8 cellular contexts compared by ENCODE assay signal in the genomic region with DNA sequence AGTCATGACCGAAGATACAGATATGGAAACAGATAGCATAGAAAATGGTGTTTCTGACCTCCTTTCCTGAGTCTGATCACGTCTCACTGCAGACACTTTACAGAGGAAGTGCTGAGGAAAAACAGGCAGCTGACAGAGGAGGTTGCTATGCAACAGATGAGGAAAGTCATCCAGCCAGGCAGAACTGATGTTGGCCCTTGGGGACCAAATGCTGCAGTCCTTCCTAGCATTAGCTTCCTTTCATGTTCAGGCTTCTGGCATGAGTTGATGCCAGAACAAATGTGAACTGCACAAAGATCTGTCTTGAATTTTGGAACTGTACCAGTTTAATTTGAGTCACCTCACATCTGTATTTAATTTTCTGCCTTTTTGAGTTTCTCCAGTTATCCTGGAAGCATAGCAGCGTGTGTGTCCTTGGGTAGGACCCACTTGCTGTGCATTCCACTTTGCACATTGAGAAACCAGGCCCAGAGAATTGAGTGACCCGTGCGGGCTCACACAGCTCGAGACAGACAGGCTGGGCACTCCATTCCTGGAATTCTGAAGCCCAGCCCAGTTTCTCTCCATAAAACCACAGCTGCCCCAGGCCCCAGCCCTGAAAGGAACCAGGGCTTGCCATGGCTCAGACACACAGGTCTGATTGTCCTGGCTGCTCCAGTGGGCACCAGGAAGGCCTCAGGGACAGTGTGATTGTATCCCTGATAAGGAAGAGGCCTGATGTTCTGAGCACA. TPM values are rescaled to one million over a fixed set of nuclear protein-coding genes. Genes with fewer than 3 reads are reported as not detected.
DNase-seq lines count a peak whose midpoint lies in the region; ATAC-seq and TF ChIP-seq lines count a peak whose summit lies in the region.

No MANE protein-coding gene starts in this region.

- peak overlapping the region in 7 of 8 donors; percentile 15 to 92 (median 41) for H3K4me3 Mint-ChIP-seq in CD4-positive, alpha-beta memory T cell
- H3K4me3 Mint-ChIP-seq in activated CD8-positive, alpha-beta T cell treated with anti-CD3 and anti-CD28 coated beads, Interleukin-2, amount 10 ng/mL, durations not matched to agents 7 days and 5 days: no peak overlapping the region

- no peak overlapping the region for H2AFZ ChIP-seq in hepatocyte

- in situ Hi-C loops in G401 (cut with HindIII; ENCODE audit: low sequenced_read_pairs): no loop called here

- no peak for TF ChIP-seq POLR2A in GM18505 (IDR thresholded peaks at IDR 0.05; ENCODE audit: borderline replicate concordance, extremely low read depth, insufficient read depth, insufficient read length)

- H3K27me3 Mint-ChIP-seq in CD4-positive, alpha-beta memory T cell: no peaks in the 10 kb centered on the region
- no peaks in the 10 kb centered on the region for H3K27me3 Mint-ChIP-seq in activated CD8-positive, alpha-beta T cell treated with anti-CD3 and anti-CD28 coated beads, Interleukin-2, amount 10 ng/mL, durations not matched to agents 7 days and 5 days (ENCODE audit: low read depth)

- no peaks in the 10 kb centered on the region for H3K9me3 ChIP-seq in CD4-positive, alpha-beta memory T cell (ENCODE audit: control insufficient read depth in 1 of 2, low read length in 2 of 2)
- H3K9me3 ChIP-seq in hepatocyte (ENCODE audit: low read depth) (no peaks in the 10 kb centered on the region), thoracic aorta (no peaks in the 10 kb centered on the region)

- no peak overlapping the region for H3K4me3 ChIP-seq in CD4-positive, alpha-beta memory T cell (ENCODE audit: low read length in 2 of 2)
- H3K4me3 ChIP-seq in hepatocyte: no peak overlapping the region
- H3K4me3 ChIP-seq in thoracic aorta: no peak overlapping the region

- DNase-seq in CD4-positive, alpha-beta memory T cell: peak in 1 of 5 donors; percentile 11
- peak; percentile 20 for DNase-seq in activated CD8-positive, alpha-beta T cell treated with anti-CD3 and anti-CD28 coated beads, Interleukin-2, amount 10 ng/mL, durations not matched to agents 7 days and 5 days
- DNase-seq in hepatocyte (ENCODE audit: low spot score): peak; percentile 33
- DNase-seq in thoracic aorta (ENCODE audit: low spot score): no peak
- no peak for DNase-seq in G401 (ENCODE audit: low spot score)
- DNase-seq in NCI-H524 treated with DMSO at 0.1 percent for 48 hours (lab: John Stamatoyannopoulos, UW): no peak

- ATAC-seq in HG03378 (IDR thresholded peaks at IDR 0.05; ENCODE audit: unreplicated experiment) (peak; percentile 44), thoracic aorta (ENCODE audit: insufficient number of reproducible peaks, low FRiP score, low read depth) (no peak), GM18505 (IDR thresholded peaks at IDR 0.05; ENCODE audit: unreplicated experiment) (no peak)
- no peak for ATAC-seq in activated CD8-positive, alpha-beta T cell treated with anti-CD3 and anti-CD28 coated beads, Interleukin-2, amount 10 ng/mL, durations not matched to agents 7 days and 5 days

- CTCF ChIA-PET in CD4-positive, alpha-beta memory T cell (lab: Charles Lee; ENCODE audit: partially characterized antibody): no interaction called here
- CTCF ChIA-PET in activated CD8-positive, alpha-beta T cell treated with anti-CD3 and anti-CD28 coated beads, Interleukin-2, amount 10 ng/mL, durations not matched to agents 7 days and 5 days (lab: Charles Lee): no interaction called here

- H3K27me3 ChIP-seq in CD4-positive, alpha-beta memory T cell (ENCODE audit: insufficient read depth, low read length): no peaks in the 10 kb centered on the region
- H3K27me3 ChIP-seq in hepatocyte (no peaks in the 10 kb centered on the region), thoracic aorta (replicated peaks; ENCODE audit: insufficient read depth) (no peaks in the 10 kb centered on the region)

- POLR2A ChIA-PET in CD4-positive, alpha-beta memory T cell (lab: Charles Lee; ENCODE audit: partially characterized antibody): no interaction called here
- POLR2A ChIA-PET in activated CD8-positive, alpha-beta T cell treated with anti-CD3 and anti-CD28 coated beads, Interleukin-2, amount 10 ng/mL, durations not matched to agents 7 days and 5 days (lab: Charles Lee): no interaction called here

- intact Hi-C loops in CD4-positive, alpha-beta memory T cell (cut with micrococcal nuclease): no loop called here

- peaks cover 11% of the 10 kb centered on the region for H3K4me1 ChIP-seq in CD4-positive, alpha-beta memory T cell (ENCODE audit: insufficient read depth, low read length)
- H3K4me1 ChIP-seq in hepatocyte (ENCODE audit: insufficient read depth) (peaks cover 7% of the 10 kb centered on the region), thoracic aorta (ENCODE audit: control insufficient read depth in 1 of 2, low read depth in 2 of 2) (peaks cover 0 to 26% of the 10 kb centered on the region in 2 donors)

- no peaks in the 10 kb centered on the region for H3K9me3 Mint-ChIP-seq in CD4-positive, alpha-beta memory T cell
- no peaks in the 10 kb centered on the region for H3K9me3 Mint-ChIP-seq in activated CD8-positive, alpha-beta T cell treated with anti-CD3 and anti-CD28 coated beads, Interleukin-2, amount 10 ng/mL, durations not matched to agents 7 days and 5 days (ENCODE audit: insufficient read depth)

- H3K36me3 Mint-ChIP-seq in CD4-positive, alpha-beta memory T cell: peaks cover 0 to 5% of the 10 kb centered on the region in 2 donors
- peaks cover 6% of the 10 kb centered on the region for H3K36me3 Mint-ChIP-seq in activated CD8-positive, alpha-beta T cell treated with anti-CD3 and anti-CD28 coated beads, Interleukin-2, amount 10 ng/mL, durations not matched to agents 7 days and 5 days (ENCODE audit: low read depth)

- WGBS in hepatocyte (ENCODE audit: low lambda C conversion rate, missing lambda C conversion rate): 47% methylated on average over 6 of the region's 6 CpGs

- peaks cover 31% of the 10 kb centered on the region for H3K79me2 ChIP-seq in hepatocyte

- H3K4me1 Mint-ChIP-seq in CD4-positive, alpha-beta memory T cell: peaks cover 8 to 26% (median 18%) of the 10 kb centered on the region in 4 donors
- H3K4me1 Mint-ChIP-seq in activated CD8-positive, alpha-beta T cell treated with anti-CD3 and anti-CD28 coated beads, Interleukin-2, amount 10 ng/mL, durations not matched to agents 7 days and 5 days (ENCODE audit: low read depth): peaks cover 32% of the 10 kb centered on the region

- H4K20me1 ChIP-seq in hepatocyte (ENCODE audit: insufficient read depth, poor library complexity, severe bottlenecking): peaks cover 17% of the 10 kb centered on the region

- no peaks in the 10 kb centered on the region for H3K36me3 ChIP-seq in CD4-positive, alpha-beta memory T cell (ENCODE audit: insufficient read depth, low read length)
- H3K36me3 ChIP-seq in hepatocyte (replicated peaks; ENCODE audit: insufficient read depth, low read depth) (no peaks in the 10 kb centered on the region), thoracic aorta (no peaks in the 10 kb centered on the region)

- TF ChIP-seq CTCF in hepatocyte (IDR thresholded peaks at IDR 0.05; ENCODE audit: poor library complexity): no peak
- TF ChIP-seq CTCF in thoracic aorta (IDR thresholded peaks at IDR 0.05): no peak

- no peaks in the 10 kb centered on the region for H3K9me2 ChIP-seq in hepatocyte (replicated peaks; ENCODE audit: insufficient read depth)

- peak overlapping the region; percentile 32 for H3K27ac ChIP-seq in CD4-positive, alpha-beta memory T cell (ENCODE audit: low read depth, low read length)
- H3K27ac ChIP-seq in hepatocyte (peak overlapping the region; percentile 85), thoracic aorta (peak overlapping the region; percentile 78 to 79)

- H3K4me2 ChIP-seq in hepatocyte: peak overlapping the region; percentile 70

- peak overlapping the region in 6 of 7 donors; percentile 9 to 74 (median 42) for H3K27ac Mint-ChIP-seq in CD4-positive, alpha-beta memory T cell
- peak overlapping the region; percentile 49 for H3K27ac Mint-ChIP-seq in activated CD8-positive, alpha-beta T cell treated with anti-CD3 and anti-CD28 coated beads, Interleukin-2, amount 10 ng/mL, durations not matched to agents 7 days and 5 days

RNA-seq across cellular contexts. Expression of gene MAGED1, which starts 1.4 kb away (rescaled TPM):
- total RNA-seq in CD4-positive, alpha-beta memory T cell: 10 to 100 TPM; 27.4 to 34.6 TPM
- polyA plus RNA-seq in CD4-positive, alpha-beta memory T cell: 10 to 100 TPM; 31.7 to 41.1 TPM
- 10 to 100 TPM; 42.6 to 45.0 TPM for total RNA-seq in activated CD8-positive, alpha-beta T cell treated with anti-CD3 and anti-CD28 coated beads, Interleukin-2, amount 10 ng/mL, durations not matched to agents 7 days and 5 days
- 248 and 262 TPM in 2 replicates for total RNA-seq in hepatocyte
- 478 and 533 TPM in 2 replicates for polyA plus RNA-seq in hepatocyte
- total RNA-seq in thoracic aorta: 10 to 100 TPM; 51.6 to 56.6 TPM
- total RNA-seq in G401 (2014; rRNA removed; shearing (Covaris generic)): 103 and 129 TPM in 2 replicates

Comparison
In these comparisons a context has a peak if more than half of its experiments do, and no peak if none do; other contexts are left out.
1. DNase-seq: peak in activated CD8-positive, alpha-beta T cell treated with anti-CD3 and anti-CD28 coated beads, Interleukin-2, amount 10 ng/mL, durations not matched to agents 7 days and 5 days (single experiment) and hepatocyte (single experiment); none in thoracic aorta (single experiment), G401 (single experiment) and NCI-H524 treated with DMSO at 0.1 percent for 48 hours (single experiment).
2. H3K27ac ChIP-seq: peak in every context shown above with its lines; median percentile 85 in hepatocyte; 78 in thoracic aorta; 32 in CD4-positive, alpha-beta memory T cell.